8 cellular contexts compared by ENCODE assay signal in genomic region chr5:79236970-79237734, GRCh38. TPM values are rescaled to one million over a fixed set of nuclear protein-coding genes. Genes with fewer than 3 reads are reported as not detected.
DNase-seq lines count a peak whose midpoint lies in the region; ATAC-seq, FAIRE-seq and TF ChIP-seq lines count a peak whose summit lies in the region.

No MANE protein-coding gene starts in this region.

- H3K9me3 ChIP-seq in SK-N-MC (ENCODE audit: low read depth, low read length): no peaks in the 10 kb centered on the region
- no peaks in the 10 kb centered on the region for H3K9me3 ChIP-seq in adipocyte (ENCODE audit: control insufficient read depth, low read length)
- no peaks in the 10 kb centered on the region for H3K9me3 ChIP-seq in right cardiac atrium (ENCODE audit: control insufficient read depth, low read length)

- H3K4me3 ChIP-seq in AG09309 (ENCODE audit: control insufficient read depth, low read depth, low read length): peak overlapping the region; percentile 58
- peak overlapping the region; percentile 99 for H3K4me3 ChIP-seq in SK-N-MC
- peak overlapping the region; percentile 95 for H3K4me3 ChIP-seq in adipocyte (ENCODE audit: low read length)
- peak overlapping the region; percentile 64 for H3K4me3 ChIP-seq in right cardiac atrium (ENCODE audit: low read length)

- H3K27ac ChIP-seq in SK-N-MC (no peak overlapping the region), right cardiac atrium (ENCODE audit: low read length) (peak overlapping the region; percentile 53)

- H3K4me1 ChIP-seq in adipocyte (ENCODE audit: control insufficient read depth, insufficient read depth, low read length): peaks cover 13% of the 10 kb centered on the region
- peaks cover 2% of the 10 kb centered on the region for H3K4me1 ChIP-seq in right cardiac atrium (ENCODE audit: control insufficient read depth, insufficient read depth, low read length)

- H3K36me3 ChIP-seq in SK-N-MC (ENCODE audit: insufficient read depth, low read length) (no peaks in the 10 kb centered on the region), adipocyte (ENCODE audit: control insufficient read depth, insufficient read depth, low read length, severe bottlenecking) (no peaks in the 10 kb centered on the region)

- peak; percentile 84 for FAIRE-seq in GM19239 (lab: Jason Lieb, UNC)

- ATAC-seq in HG03571 (IDR thresholded peaks at IDR 0.05; ENCODE audit: unreplicated experiment) (peak; percentile 19), right cardiac atrium (peak; percentile 32 to 48)

- no peak for DNase-seq in AG09309 (ENCODE audit: low read depth)
- peak; percentile 14 for DNase-seq in GM19239 (ENCODE audit: insufficient read length, low spot score)
- DNase-seq in SK-N-MC (ENCODE audit: low read depth, low spot score): no peak
- peak; percentile 65 for DNase-seq in adipocyte (ENCODE audit: low read depth)
- DNase-seq in right cardiac atrium: peak; percentile 28 to 71 (median 69)
- DNase-seq in retina: peak; percentile 80
- DNase-seq in NCI-H774 (lab: John Stamatoyannopoulos, UW): no peak

- no peaks in the 10 kb centered on the region for H3K27me3 ChIP-seq in adipocyte (replicated peaks; ENCODE audit: control insufficient read depth, insufficient read depth, low read length)
- no peaks in the 10 kb centered on the region for H3K27me3 ChIP-seq in right cardiac atrium (ENCODE audit: control insufficient read depth, insufficient read depth)

- intact Hi-C loops in right cardiac atrium (cut with DNase I): no loop called here

- H3K9ac ChIP-seq in SK-N-MC (ENCODE audit: insufficient read length) (peak overlapping the region; percentile 87), adipocyte (ENCODE audit: low read length) (peak overlapping the region; percentile 94)

- no peak for TF ChIP-seq CTCF in AG09309 (IDR thresholded peaks at IDR 0.05; ENCODE audit: control insufficient read depth, insufficient read depth, low read depth, low read length, missing control alignments)

- WGBS in right cardiac atrium: under 1% methylated on average over 61 of the region's 61 CpGs

RNA-seq across cellular contexts. Expression of gene JMY, which starts 1.2 kb away (rescaled TPM):
- 10 to 100 TPM; 10.3 to 14.5 (median 11.6) TPM for total RNA-seq in right cardiac atrium
- 4.1 TPM for polyA plus RNA-seq in right cardiac atrium

Comparison
In these comparisons a context has a peak if more than half of its experiments do, and no peak if none do; other contexts are left out.
1. DNase-seq: peak in GM19239 (single experiment), adipocyte (single experiment), right cardiac atrium (3 of 3) and retina (single experiment); none in AG09309 (single experiment), SK-N-MC (single experiment) and NCI-H774 (single experiment).
2. Peak in every context shown above with its lines, with median percentiles within 50 percentile points of each other: H3K4me3 ChIP-seq.